1 cellular context compared by ENCODE assay signal in genomic region chr3:129051776-129052400, GRCh38.
TF ChIP-seq lines count a peak whose summit lies in the region.

No MANE protein-coding gene starts in this region.

TF ChIP-seq in SK-N-SH, 30 proteins besides CTCF, POLR2A, EP300 and RAD21 (continued from another document):
- no peak for TF ChIP-seq USF2 (IDR thresholded peaks at IDR 0.05; ENCODE audit: borderline replicate concordance, low read depth, low read length)
- no peak for TF ChIP-seq IRF3 (IDR thresholded peaks at IDR 0.05; ENCODE audit: low read depth, low read length)
- no peak for TF ChIP-seq USF1 (IDR thresholded peaks at IDR 0.05; ENCODE audit: borderline replicate concordance, low read depth)
- TF ChIP-seq POLR2AphosphoS5 (IDR thresholded peaks at IDR 0.05; ENCODE audit: low read depth, low read length): no peak
